Comparison of ENCODE assay signal across 11 cellular contexts in genomic region chr7:31569528-31569927, GRCh38. TPM values are rescaled to one million over a fixed set of nuclear protein-coding genes. Genes with fewer than 3 reads are reported as not detected.
"Had no signal": no experiment of that assay in that cellular context is flagged by ENCODE, and none has a peak within 500 bp of the region (broad histone marks: within the 10 kb centered on the region; RNA-seq: fewer than 3 reads in every experiment).

No MANE protein-coding gene starts in this region.

- H3K4me3 ChIP-seq: GM23248, HAP-1 had no signal

- FAIRE-seq: H1, H54 had no signal

- H3K9me3 ChIP-seq: HAP-1 had no signal

- H2AFZ ChIP-seq: GM23248 had no signal

- H3K27ac ChIP-seq: GM23248 had no signal

- DNase-seq: GM23248, GOT3, H7, H9, HCEC 1CT, HFFc6 had no signal

- H3K4me1 ChIP-seq: HAP-1 had no signal

- H3K4me3 Mint-ChIP-seq: H9, HFFc6 had no signal

- ATAC-seq: HCT116 had no signal

- H3K9me3 Mint-ChIP-seq: H9 had no signal

- H3K27ac Mint-ChIP-seq: H9, HFFc6 had no signal

- H3K36me3 ChIP-seq: HAP-1 had no signal

RNA-seq across cellular contexts. Expression of gene ITPRID1, which starts 55.6 kb away (rescaled TPM):
- total RNA-seq: GM23248, H4, HFFc6 had no signal
- polyA plus RNA-seq: GM23248 had no signal
